17 cellular contexts compared by ENCODE assay signal in the genomic region with DNA sequence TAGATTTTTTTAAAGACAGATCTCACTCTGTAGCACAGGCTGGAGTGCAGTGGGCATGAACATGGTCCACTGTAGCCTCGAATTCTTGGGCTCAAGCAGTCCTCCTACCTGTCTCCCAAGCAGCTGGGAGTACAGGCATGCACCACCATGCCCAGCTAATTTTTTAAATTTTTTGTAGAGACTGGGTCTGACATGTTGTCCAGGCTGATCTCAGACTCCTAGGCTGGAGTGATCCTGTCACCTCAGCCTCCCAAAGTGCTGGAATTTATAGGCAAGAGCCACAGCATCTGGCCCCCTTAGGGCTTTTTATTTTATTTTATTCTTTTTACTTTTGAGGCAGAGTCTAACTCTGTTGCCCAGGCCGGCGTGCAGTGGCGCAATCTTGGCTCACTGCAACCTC.
"Had no signal": no experiment of that assay in that cellular context is flagged by ENCODE, and none has a peak within 500 bp of the region (broad histone marks: within the 10 kb centered on the region; RNA-seq: fewer than 3 reads in every experiment).

No MANE protein-coding gene starts in this region.

- H3K4me1 ChIP-seq: ascending aorta had no signal

- H3K27me3 ChIP-seq: ascending aorta, foreskin keratinocyte, sigmoid colon had no signal

- H3K27ac ChIP-seq: ascending aorta, foreskin keratinocyte, lower lobe of right lung, parathyroid adenoma, sigmoid colon, thoracic aorta had no signal

- H3K9me3 Mint-ChIP-seq: dendritic cell treated with granulocyte-macrophage colony-stimulating factor and Interleukin-4, amounts not matched to agents 40 ng/mL and 50 ng/mL, for 4 days; immature natural killer cell; naive thymus-derived CD4-positive, alpha-beta T cell had no signal

- H3K9me3 ChIP-seq: ascending aorta, lower lobe of right lung, mucosa of descending colon, sigmoid colon, thoracic aorta had no signal

- H3K9ac ChIP-seq: parathyroid adenoma had no signal

- H3K4me3 ChIP-seq: ascending aorta, lower lobe of right lung, mucosa of descending colon, sigmoid colon, thoracic aorta had no signal

- H3K27ac Mint-ChIP-seq: activated CD4-positive, alpha-beta T cell treated with anti-CD3 and anti-CD28 coated beads for 36 hours; activated CD8-positive, alpha-beta T cell treated with anti-CD3 and anti-CD28 coated beads, Interleukin-2, amount 10 ng/mL, durations not matched to agents 7 days and 5 days; dendritic cell treated with granulocyte-macrophage colony-stimulating factor and Interleukin-4, amounts not matched to agents 40 ng/mL and 50 ng/mL, for 4 days had no signal

- ATAC-seq: activated CD4-positive, alpha-beta T cell treated with anti-CD3 and anti-CD28 coated beads for 36 hours; activated CD8-positive, alpha-beta T cell treated with anti-CD3 and anti-CD28 coated beads, Interleukin-2, amount 10 ng/mL, durations not matched to agents 7 days and 5 days; foreskin keratinocyte; left cardiac atrium; lower lobe of right lung; mucosa of descending colon; naive thymus-derived CD4-positive, alpha-beta T cell had no signal

- H2AFZ ChIP-seq: parathyroid adenoma had no signal

- H3K27me3 Mint-ChIP-seq: activated CD4-positive, alpha-beta T cell treated with anti-CD3 and anti-CD28 coated beads for 36 hours; dendritic cell treated with granulocyte-macrophage colony-stimulating factor and Interleukin-4, amounts not matched to agents 40 ng/mL and 50 ng/mL, for 4 days; naive thymus-derived CD4-positive, alpha-beta T cell had no signal

- DNase-seq: activated CD4-positive, alpha-beta T cell treated with anti-CD3 and anti-CD28 coated beads for 36 hours; activated CD8-positive, alpha-beta T cell treated with anti-CD3 and anti-CD28 coated beads, Interleukin-2, amount 10 ng/mL, durations not matched to agents 7 days and 5 days; effector memory CD4-positive, alpha-beta T cell; immature natural killer cell; left cardiac atrium; lower lobe of right lung; mucosa of descending colon; naive thymus-derived CD4-positive, alpha-beta T cell; sigmoid colon; stimulated activated CD4-positive, alpha-beta T cell treated with anti-CD3 and anti-CD28 coated beads, Interleukin-12 subunit alpha, Interleukin-12 subunit beta, amount 100 ng/mL, for 4 hours; stimulated activated CD4-positive, alpha-beta T cell treated with anti-CD3 and anti-CD28 coated beads, Interleukin-2, amount 100 ng/mL, for 24 hours; T1000 had no signal

- H3K4me3 Mint-ChIP-seq: activated CD4-positive, alpha-beta T cell treated with anti-CD3 and anti-CD28 coated beads for 36 hours; activated CD8-positive, alpha-beta T cell treated with anti-CD3 and anti-CD28 coated beads, Interleukin-2, amount 10 ng/mL, durations not matched to agents 7 days and 5 days; dendritic cell treated with granulocyte-macrophage colony-stimulating factor and Interleukin-4, amounts not matched to agents 40 ng/mL and 50 ng/mL, for 4 days; immature natural killer cell; naive thymus-derived CD4-positive, alpha-beta T cell had no signal
